In genomic region chr19:28908941-28909340, GRCh38 we compare ENCODE assay signal across 6 cellular contexts.
"Had no signal": no experiment of that assay in that cellular context is flagged by ENCODE, and none has a peak within 500 bp of the region (broad histone marks: within the 10 kb centered on the region; RNA-seq: fewer than 3 reads in every experiment).

No MANE protein-coding gene starts in this region.

- FAIRE-seq: HepG2, HTR-8/SVneo, K562 had no signal

- DNase-seq: IMR-90, KBM-7 had no signal

- H3K4me3 ChIP-seq: K562 had no signal

- H3K27ac ChIP-seq: HL-60 had no signal

- ATAC-seq: HepG2, K562 had no signal
